ENCODE assay signal across 9 cellular contexts in the genomic region with DNA sequence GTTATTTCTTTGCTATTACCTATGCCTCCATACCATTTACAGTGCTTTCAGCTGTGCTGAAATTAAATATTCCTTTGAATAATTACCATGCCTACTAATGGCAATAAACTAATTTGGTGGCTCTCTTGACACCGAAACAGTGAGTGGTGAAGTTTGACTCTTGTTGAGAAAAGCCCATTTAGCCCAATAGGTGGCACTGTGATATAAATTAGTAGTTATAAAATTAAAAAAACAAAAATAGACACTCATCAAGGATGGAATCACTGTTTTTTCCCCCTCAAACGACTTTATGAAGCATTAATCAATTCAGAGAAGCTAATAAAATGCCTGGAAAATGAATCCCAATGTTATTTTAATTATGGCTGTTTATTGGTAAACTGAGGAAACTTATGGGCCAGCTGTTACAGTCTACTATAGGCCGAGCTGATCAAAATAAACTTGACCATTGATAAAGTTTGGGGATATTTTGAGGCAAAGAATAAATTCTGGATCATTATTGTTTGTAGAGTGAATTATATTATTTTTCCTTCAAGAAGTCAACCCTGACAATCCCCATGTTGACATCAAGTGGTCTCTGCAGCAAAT.
A peak's percentile ranks its signal among the peaks of the same experiment; 100 is the strongest.
DNase-seq lines count a peak whose midpoint lies in the region; ATAC-seq, FAIRE-seq and TF ChIP-seq lines count a peak whose summit lies in the region.
"Had no signal": no experiment of that assay in that cellular context is flagged by ENCODE, and none has a peak within 500 bp of the region (broad histone marks: within the 10 kb centered on the region; RNA-seq: fewer than 3 reads in every experiment).

No MANE protein-coding gene starts in this region.

- no peaks in the 10 kb centered on the region for H3K27me3 ChIP-seq in GM12878 (replicated peaks in 1 of 2; ENCODE audit: control insufficient read depth in 2 of 2, insufficient read depth in 2 of 2, low read length in 1 of 2)
- H3K27me3 ChIP-seq in spleen (replicated peaks in 1 of 7), result peaks cover 0 to 19% (median 0%) of the 10 kb centered on the region in 7 donors
- H3K27me3 ChIP-seq: Peyer's patch had no signal

- POLR2A ChIA-PET in GM12878 (lab: Charles Lee), result no interaction called here

- H3K27ac ChIP-seq in GM12878 (ENCODE audit: control insufficient read depth, insufficient read depth) (no peak overlapping the region), spleen (no peak overlapping the region)
- H3K27ac ChIP-seq: Peyer's patch had no signal

- in situ Hi-C loops in GM12878 (cut with MboI), result loop anchor here (10.0 kb wide), 1 partner anchor 1848 kb away; no protein-coding TSS in a partner anchor

- no peak overlapping the region for H3K4me2 ChIP-seq in GM12878 (ENCODE audit: control insufficient read depth, insufficient read depth)

- no TSS peak for BruUV-seq in GM12878 (replicated peaks; lab: Mats Ljungman, UMichigan)

- FAIRE-seq in GM12878 (lab: Jason Lieb, UNC), result no peak

- H3K9me3 ChIP-seq in GM12878 (replicated peaks; ENCODE audit: control insufficient read depth, insufficient read depth, low read length), result no peaks in the 10 kb centered on the region
- no peaks in the 10 kb centered on the region for H3K9me3 ChIP-seq in spleen
- H3K9me3 ChIP-seq: Peyer's patch had no signal

- DNase-seq in EH (ENCODE audit: low read depth), result peak; percentile 12
- DNase-seq in NB4 (ENCODE audit: low read depth), result peak; percentile 35
- DNase-seq in GM12878 (ENCODE audit: low read depth, low spot score), result no peak
- DNase-seq in myocyte (ENCODE audit: low read depth), result peak; percentile 21
- no peak for DNase-seq in HuH-7.5 (ENCODE audit: low spot score)
- DNase-seq in cerebellar nuclear complex (lab: John Stamatoyannopoulos, UW), result no peak
- DNase-seq in spleen, result no peak
- DNase-seq: Peyer's patch had no signal

- WGBS in GM12878 (ENCODE audit: insufficient coverage, insufficient replicate concordance, low lambda C conversion rate, missing lambda C conversion rate), result 0% methylated on average over 3 of the region's 3 CpGs
- WGBS in spleen, 5 donors, result 40 to 55% (median 43%) methylated on average over 3 of the region's 3 CpGs

- TF ChIP-seq CTCF in NB4 (IDR thresholded peaks at IDR 0.05; ENCODE audit: low read depth, low read length), result peak; percentile 35
- TF ChIP-seq CTCF in GM12878 (IDR thresholded peaks at IDR 0.05 in 2 of 3, conservative IDR thresholded peaks at IDR 0.05 in 1 of 3; ENCODE audit: control insufficient read depth in 2 of 3, extremely low read depth in 1 of 3, insufficient read depth in 1 of 3, low read depth in 3 of 3, low read length in 3 of 3), result peak; percentile 17 to 46 (median 25); a peak in 3 of 6 replicates
- TF ChIP-seq CTCF in spleen (IDR thresholded peaks at IDR 0.05 in 8 of 11, conservative IDR thresholded peaks at IDR 0.05 in 3 of 11), result peak in 5 of 11 experiments; percentile 17 to 49 (median 22)

- TF ChIP-seq EP300 in GM12878 (IDR thresholded peaks at IDR 0.05; ENCODE audit: borderline replicate concordance in 1 of 2, control insufficient read depth in 1 of 2, low read depth in 2 of 2, low read length in 2 of 2), result no peak

- H3K4me3 ChIP-seq in NB4 (ENCODE audit: low read depth, low read length) (no peak overlapping the region), GM12878 (no peak overlapping the region), spleen (no peak overlapping the region)
- H3K4me3 ChIP-seq: Peyer's patch had no signal

- CTCF ChIA-PET in GM12878 (lab: Yijun Ruan, JAX), result interaction anchor here (0.8 to 1.2 kb wide), 3 partner anchors 17 to 406 kb away, joined by 3 read pairs; no protein-coding TSS in a partner anchor

- RAD21 ChIA-PET in GM12878 (lab: Charles Lee; ENCODE audit: unreplicated experiment), result no interaction called here

- SMC1A ChIA-PET in GM12878 (lab: Charles Lee; ENCODE audit: uncharacterized antibody, unreplicated experiment), result interaction anchor here (1.0 to 1.7 kb wide), 3 partner anchors 9 to 492 kb away, joined by 3 to 5 read pairs (median 3); no protein-coding TSS in a partner anchor

- H3K9ac ChIP-seq in GM12878 (ENCODE audit: control insufficient read depth, insufficient read depth, low read length), result no peak overlapping the region

- ATAC-seq in GM12878 (peak; percentile 41; the same call in 2 of the 3 replicates), GM18498 (IDR thresholded peaks at IDR 0.05; ENCODE audit: unreplicated experiment) (no peak)

- TF ChIP-seq RAD21 in GM12878 (IDR thresholded peaks at IDR 0.05; ENCODE audit: insufficient read depth, low read depth, low read length), result 0 out of 2 replicates have a peak, but pooled peaks have one; percentile 19

- H3K36me3 ChIP-seq in GM12878 (ENCODE audit: control insufficient read depth in 2 of 2, insufficient read depth in 2 of 2, low read length in 1 of 2), result no peaks in the 10 kb centered on the region
- H3K36me3 ChIP-seq in spleen, result no peaks in the 10 kb centered on the region
- H3K36me3 ChIP-seq: Peyer's patch had no signal

- H4K20me1 ChIP-seq in GM12878 (ENCODE audit: control insufficient read depth, insufficient read depth), result no peaks in the 10 kb centered on the region

- intact Hi-C loops in GM12878 (cut with micrococcal nuclease; ENCODE audit: unreplicated experiment), result loop anchor here (5.0 to 10.0 kb wide), 2 partner anchors 136 to 1638 kb away; no protein-coding TSS in a partner anchor
- intact Hi-C loops in spleen (cut with DNase I; ENCODE audit: low total_unique reads), result no loop called here

- no peaks in the 10 kb centered on the region for H3K79me2 ChIP-seq in GM12878 (ENCODE audit: control insufficient read depth, insufficient read depth, low read length)

- no peaks in the 10 kb centered on the region for H3K4me1 ChIP-seq in GM12878 (ENCODE audit: control insufficient read depth, insufficient read depth, low read length)
- no peaks in the 10 kb centered on the region for H3K4me1 ChIP-seq in spleen
- H3K4me1 ChIP-seq: Peyer's patch had no signal

- TF ChIP-seq POLR2A in NB4 (IDR thresholded peaks at IDR 0.05; ENCODE audit: extremely low read depth, insufficient read length) (no peak), GM12878 (IDR thresholded peaks at IDR 0.05; ENCODE audit: low read depth, low read length) (no peak), spleen (IDR thresholded peaks at IDR 0.05) (no peak)

- H2AFZ ChIP-seq in GM12878 (ENCODE audit: control insufficient read depth, low read depth, low read length), result no peak overlapping the region

TF ChIP-seq in GM12878, 131 proteins besides CTCF, POLR2A, EP300 and RAD21:
- TF ChIP-seq SMC3 (IDR thresholded peaks at IDR 0.05; ENCODE audit: borderline replicate concordance, low read length) (peak; percentile 29; the same call in 1 of the 2 replicates), HDAC6 (IDR thresholded peaks at IDR 0.05; ENCODE audit: unreplicated experiment) (no peak), JUND (IDR thresholded peaks at IDR 0.05; ENCODE audit: low read depth, low read length) (no peak), FOXK2 (IDR thresholded peaks at IDR 0.05) (no peak)

Comparison
In these comparisons a context has a peak if more than half of its experiments do, and no peak if none do; other contexts are left out.
1. DNase-seq: peak in EH (single experiment), NB4 (single experiment) and myocyte (single experiment); none in GM12878 (single experiment), HuH-7.5 (single experiment), cerebellar nuclear complex (0 of 2) and spleen (single experiment).